Comparison of ENCODE assay signal across 27 cellular contexts in the genomic region with DNA sequence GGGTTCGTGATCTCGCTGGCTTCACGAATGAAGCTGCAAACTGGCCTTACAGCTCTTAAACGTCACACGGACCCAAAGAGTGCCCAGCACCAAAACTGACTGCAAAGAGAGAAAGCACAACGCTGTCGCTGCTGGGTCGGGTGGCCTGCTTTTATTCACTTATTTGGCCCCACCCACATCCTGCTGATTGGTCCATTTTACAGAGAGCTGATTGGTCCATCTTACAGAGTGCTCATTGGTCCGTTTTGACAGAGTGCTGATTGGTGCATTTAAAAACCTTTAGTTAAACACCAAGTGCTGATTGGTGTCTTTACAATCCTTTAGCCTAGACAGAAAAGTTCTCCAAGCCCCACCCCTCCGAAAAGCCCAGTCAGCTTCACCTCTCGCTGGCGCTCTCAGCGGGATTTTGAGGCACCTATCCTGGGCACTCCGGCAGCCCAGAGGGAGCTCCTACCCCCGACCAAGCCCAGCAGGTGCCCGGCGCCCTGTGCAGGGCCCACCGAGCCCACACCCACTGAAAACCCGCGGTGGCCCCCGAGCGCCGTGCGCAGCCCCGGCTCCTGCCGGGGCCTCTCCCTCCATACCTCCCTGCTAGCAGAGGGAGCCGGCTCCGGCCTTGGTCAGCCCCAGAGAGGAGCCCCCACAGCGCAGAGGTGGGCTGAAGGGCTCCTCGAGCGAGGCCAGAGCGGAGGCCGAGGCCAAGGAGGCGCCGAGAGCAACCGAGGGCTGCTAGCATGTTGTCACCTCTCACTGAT.
"Had no signal": no experiment of that assay in that cellular context is flagged by ENCODE, and none has a peak within 500 bp of the region (broad histone marks: within the 10 kb centered on the region; RNA-seq: fewer than 3 reads in every experiment).

No MANE protein-coding gene starts in this region.

- DNase-seq: cerebellar nuclear complex; colonic mucosa; cortex of kidney; effector CD8-positive, alpha-beta T cell; effector memory CD8-positive, alpha-beta T cell; endodermal cell; foreskin keratinocyte; heart left ventricle; hypothalamus; immature natural killer cell; left cardiac atrium; left lung; left ventricle myocardium superior; mammary epithelial cell; mesendoderm; mucosa of descending colon had no signal

- FAIRE-seq: endometrium, endothelial cell of umbilical vein, frontal cortex, keratinocyte had no signal

- H3K27ac ChIP-seq: colonic mucosa, esophagus muscularis mucosa, foreskin keratinocyte, gastroesophageal sphincter, heart left ventricle, hepatocyte, left lung had no signal

- H3K27me3 ChIP-seq: colonic mucosa, heart left ventricle, hepatocyte, left lung had no signal

- H3K27ac Mint-ChIP-seq: dendritic cell treated with granulocyte-macrophage colony-stimulating factor and Interleukin-4, amounts not matched to agents 40 ng/mL and 50 ng/mL, for 4 days; effector memory CD8-positive, alpha-beta T cell; endodermal cell; immature natural killer cell; memory B cell; mesothelial cell of epicardium had no signal

- H3K4me2 ChIP-seq: hepatocyte had no signal

- H3K36me3 ChIP-seq: colonic mucosa, esophagus muscularis mucosa, gastroesophageal sphincter, heart left ventricle, left lung had no signal

- H2AFZ ChIP-seq: hepatocyte had no signal

- H3K9me3 ChIP-seq: colonic mucosa, esophagus muscularis mucosa, gastroesophageal sphincter, heart left ventricle, left lung, mucosa of descending colon had no signal

- H3K27me3 Mint-ChIP-seq: dendritic cell treated with granulocyte-macrophage colony-stimulating factor and Interleukin-4, amounts not matched to agents 40 ng/mL and 50 ng/mL, for 4 days had no signal

- ATAC-seq: effector memory CD8-positive, alpha-beta T cell; foreskin keratinocyte; gastroesophageal sphincter; heart left ventricle; left cardiac atrium; left lung; left ventricle myocardium superior; mucosa of descending colon had no signal

- H3K79me2 ChIP-seq: hepatocyte had no signal

- H3K36me3 Mint-ChIP-seq: immature natural killer cell, memory B cell, mesothelial cell of epicardium had no signal

- H3K4me1 Mint-ChIP-seq: immature natural killer cell, memory B cell, mesothelial cell of epicardium had no signal

- H3K4me3 Mint-ChIP-seq: dendritic cell treated with granulocyte-macrophage colony-stimulating factor and Interleukin-4, amounts not matched to agents 40 ng/mL and 50 ng/mL, for 4 days; effector memory CD8-positive, alpha-beta T cell; endodermal cell; immature natural killer cell; memory B cell; mesothelial cell of epicardium had no signal

- H3K4me3 ChIP-seq: colonic mucosa, esophagus muscularis mucosa, gastroesophageal sphincter, heart left ventricle, hepatocyte, left lung, lung, mucosa of descending colon had no signal

- H3K4me1 ChIP-seq: colonic mucosa, esophagus muscularis mucosa, foreskin keratinocyte, gastroesophageal sphincter, heart left ventricle, left lung had no signal

- H3K9me3 Mint-ChIP-seq: dendritic cell treated with granulocyte-macrophage colony-stimulating factor and Interleukin-4, amounts not matched to agents 40 ng/mL and 50 ng/mL, for 4 days; effector memory CD8-positive, alpha-beta T cell; immature natural killer cell; memory B cell; mesothelial cell of epicardium had no signal
